ENCODE assay signal across 6 cellular contexts in genomic region chr2:97014432-97014831, GRCh38. TPM values are rescaled to one million over a fixed set of nuclear protein-coding genes. Genes with fewer than 3 reads are reported as not detected.
"Had no signal": no experiment of that assay in that cellular context is flagged by ENCODE, and none has a peak within 500 bp of the region (broad histone marks: within the 10 kb centered on the region; RNA-seq: fewer than 3 reads in every experiment).

No MANE protein-coding gene starts in this region.

RNA-seq across cellular contexts. Expression of gene FAM178B, which starts 28.1 kb away (rescaled TPM):
- total RNA-seq: OCI-LY7, PC-3, Peyer's patch, Right ventricle myocardium inferior, SJSA1 had no signal
- polyA plus RNA-seq: SK-N-SH had no signal
